ENCODE assay signal across 2 cellular contexts in the genomic region with DNA sequence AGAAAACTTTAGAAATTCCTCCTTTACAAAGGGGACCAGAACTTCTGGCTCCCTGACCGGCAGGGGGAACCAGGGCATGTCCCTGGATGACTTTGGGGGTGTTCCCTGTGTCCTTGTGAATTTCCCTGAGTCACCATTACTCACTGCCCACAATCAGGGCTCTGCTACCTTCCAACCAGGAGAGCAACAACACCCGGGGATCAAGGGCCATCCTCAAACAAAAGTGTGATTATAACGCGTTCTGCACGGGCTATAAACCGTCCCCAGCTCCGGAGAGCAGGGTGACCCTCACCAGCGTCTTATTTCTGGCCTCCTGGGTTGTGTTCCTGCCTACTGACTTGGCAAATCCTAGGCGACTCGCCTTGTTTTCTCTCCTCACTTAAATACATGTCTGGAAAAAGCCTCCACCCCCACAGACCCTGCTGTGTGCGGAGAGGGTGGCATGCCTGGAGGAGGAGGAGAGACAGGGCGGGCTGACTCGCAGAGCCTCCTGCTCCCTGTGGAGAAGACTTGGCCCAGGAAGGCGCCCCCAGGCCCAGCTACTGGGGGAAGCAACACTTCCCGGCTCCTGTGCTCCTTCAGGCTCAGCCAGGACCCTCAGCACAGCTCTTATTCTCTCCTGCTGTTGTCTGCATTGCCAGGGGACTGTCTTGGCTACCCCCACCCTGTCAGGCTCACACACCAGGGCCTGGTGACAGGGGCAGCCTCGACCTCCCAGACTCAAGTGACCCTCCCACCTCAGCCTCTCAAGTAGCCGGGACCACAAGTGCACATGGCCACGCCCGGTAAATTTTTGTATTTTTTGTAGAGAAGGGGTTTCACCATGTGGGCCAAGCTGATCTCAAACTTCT.
TF ChIP-seq lines count a peak whose summit lies in the region.

No MANE protein-coding gene starts in this region.

TF ChIP-seq in GM23338, 12 proteins besides CTCF, POLR2A, EP300 and RAD21:
- TF ChIP-seq, protein P1, sequence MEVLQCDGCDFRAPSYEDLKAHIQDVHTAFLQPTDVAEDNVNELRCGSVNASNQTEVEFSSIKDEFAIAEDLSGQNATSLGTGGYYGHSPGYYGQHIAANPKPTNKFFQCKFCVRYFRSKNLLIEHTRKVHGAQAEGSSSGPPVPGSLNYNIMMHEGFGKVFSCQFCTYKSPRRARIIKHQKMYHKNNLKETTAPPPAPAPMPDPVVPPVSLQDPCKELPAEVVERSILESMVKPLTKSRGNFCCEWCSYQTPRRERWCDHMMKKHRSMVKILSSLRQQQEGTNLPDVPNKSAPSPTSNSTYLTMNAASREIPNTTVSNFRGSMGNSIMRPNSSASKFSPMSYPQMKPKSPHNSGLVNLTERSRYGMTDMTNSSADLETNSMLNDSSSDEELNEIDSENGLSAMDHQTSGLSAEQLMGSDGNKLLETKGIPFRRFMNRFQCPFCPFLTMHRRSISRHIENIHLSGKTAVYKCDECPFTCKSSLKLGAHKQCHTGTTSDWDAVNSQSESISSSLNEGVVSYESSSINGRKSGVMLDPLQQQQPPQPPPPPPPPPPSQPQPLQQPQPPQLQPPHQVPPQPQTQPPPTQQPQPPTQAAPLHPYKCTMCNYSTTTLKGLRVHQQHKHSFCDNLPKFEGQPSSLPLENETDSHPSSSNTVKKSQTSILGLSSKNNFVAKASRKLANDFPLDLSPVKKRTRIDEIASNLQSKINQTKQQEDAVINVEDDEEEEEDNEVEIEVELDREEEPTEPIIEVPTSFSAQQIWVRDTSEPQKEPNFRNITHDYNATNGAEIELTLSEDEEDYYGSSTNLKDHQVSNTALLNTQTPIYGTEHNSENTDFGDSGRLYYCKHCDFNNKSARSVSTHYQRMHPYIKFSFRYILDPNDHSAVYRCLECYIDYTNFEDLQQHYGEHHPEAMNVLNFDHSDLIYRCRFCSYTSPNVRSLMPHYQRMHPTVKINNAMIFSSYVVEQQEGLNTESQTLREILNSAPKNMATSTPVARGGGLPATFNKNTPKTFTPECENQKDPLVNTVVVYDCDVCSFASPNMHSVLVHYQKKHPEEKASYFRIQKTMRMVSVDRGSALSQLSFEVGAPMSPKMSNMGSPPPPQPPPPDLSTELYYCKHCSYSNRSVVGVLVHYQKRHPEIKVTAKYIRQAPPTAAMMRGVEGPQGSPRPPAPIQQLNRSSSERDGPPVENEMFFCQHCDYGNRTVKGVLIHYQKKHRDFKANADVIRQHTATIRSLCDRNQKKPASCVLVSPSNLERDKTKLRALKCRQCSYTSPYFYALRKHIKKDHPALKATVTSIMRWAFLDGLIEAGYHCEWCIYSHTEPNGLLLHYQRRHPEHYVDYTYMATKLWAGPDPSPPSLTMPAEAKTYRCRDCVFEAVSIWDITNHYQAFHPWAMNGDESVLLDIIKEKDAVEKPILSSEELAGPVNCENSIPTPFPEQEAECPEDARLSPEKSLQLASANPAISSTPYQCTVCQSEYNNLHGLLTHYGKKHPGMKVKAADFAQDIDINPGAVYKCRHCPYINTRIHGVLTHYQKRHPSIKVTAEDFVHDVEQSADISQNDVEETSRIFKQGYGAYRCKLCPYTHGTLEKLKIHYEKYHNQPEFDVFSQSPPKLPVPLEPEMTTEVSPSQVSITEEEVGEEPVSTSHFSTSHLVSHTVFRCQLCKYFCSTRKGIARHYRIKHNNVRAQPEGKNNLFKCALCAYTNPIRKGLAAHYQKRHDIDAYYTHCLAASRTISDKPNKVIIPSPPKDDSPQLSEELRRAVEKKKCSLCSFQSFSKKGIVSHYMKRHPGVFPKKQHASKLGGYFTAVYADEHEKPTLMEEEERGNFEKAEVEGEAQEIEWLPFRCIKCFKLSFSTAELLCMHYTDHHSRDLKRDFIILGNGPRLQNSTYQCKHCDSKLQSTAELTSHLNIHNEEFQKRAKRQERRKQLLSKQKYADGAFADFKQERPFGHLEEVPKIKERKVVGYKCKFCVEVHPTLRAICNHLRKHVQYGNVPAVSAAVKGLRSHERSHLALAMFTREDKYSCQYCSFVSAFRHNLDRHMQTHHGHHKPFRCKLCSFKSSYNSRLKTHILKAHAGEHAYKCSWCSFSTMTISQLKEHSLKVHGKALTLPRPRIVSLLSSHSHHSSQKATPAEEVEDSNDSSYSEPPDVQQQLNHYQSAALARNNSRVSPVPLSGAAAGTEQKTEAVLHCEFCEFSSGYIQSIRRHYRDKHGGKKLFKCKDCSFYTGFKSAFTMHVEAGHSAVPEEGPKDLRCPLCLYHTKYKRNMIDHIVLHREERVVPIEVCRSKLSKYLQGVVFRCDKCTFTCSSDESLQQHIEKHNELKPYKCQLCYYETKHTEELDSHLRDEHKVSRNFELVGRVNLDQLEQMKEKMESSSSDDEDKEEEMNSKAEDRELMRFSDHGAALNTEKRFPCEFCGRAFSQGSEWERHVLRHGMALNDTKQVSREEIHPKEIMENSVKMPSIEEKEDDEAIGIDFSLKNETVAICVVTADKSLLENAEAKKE (CRISPR knock-in tag; IDR thresholded peaks at IDR 0.05) = no peak
- peak; percentile 14; the same call in 1 of the 2 replicates for TF ChIP-seq CREB1 (CRISPR knock-in tag; IDR thresholded peaks at IDR 0.05; ENCODE audit: low read depth)

TF ChIP-seq in SK-N-SH, 30 proteins besides CTCF, POLR2A, EP300 and RAD21 (continued from another document):
- peak; percentile 71 for TF ChIP-seq POLR2AphosphoS5 (IDR thresholded peaks at IDR 0.05; ENCODE audit: low read depth, low read length)
- TF ChIP-seq, protein P2, sequence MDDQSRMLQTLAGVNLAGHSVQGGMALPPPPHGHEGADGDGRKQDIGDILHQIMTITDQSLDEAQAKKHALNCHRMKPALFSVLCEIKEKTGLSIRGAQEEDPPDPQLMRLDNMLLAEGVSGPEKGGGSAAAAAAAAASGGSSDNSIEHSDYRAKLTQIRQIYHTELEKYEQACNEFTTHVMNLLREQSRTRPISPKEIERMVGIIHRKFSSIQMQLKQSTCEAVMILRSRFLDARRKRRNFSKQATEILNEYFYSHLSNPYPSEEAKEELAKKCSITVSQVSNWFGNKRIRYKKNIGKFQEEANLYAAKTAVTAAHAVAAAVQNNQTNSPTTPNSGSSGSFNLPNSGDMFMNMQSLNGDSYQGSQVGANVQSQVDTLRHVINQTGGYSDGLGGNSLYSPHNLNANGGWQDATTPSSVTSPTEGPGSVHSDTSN (IDR thresholded peaks at IDR 0.05) = no peak
- no peak for TF ChIP-seq ELF1 (IDR thresholded peaks at IDR 0.05)
- no peak for TF ChIP-seq FOXJ3 (CRISPR knock-in tag; IDR thresholded peaks at IDR 0.05)
- no peak for TF ChIP-seq NRF1 (IDR thresholded peaks at IDR 0.05; ENCODE audit: low read depth, low read length)
- TF ChIP-seq RFX5 (IDR thresholded peaks at IDR 0.05; ENCODE audit: low read length) = no peak
- TF ChIP-seq RXRA (IDR thresholded peaks at IDR 0.05; ENCODE audit: borderline replicate concordance, low read depth) = peak; percentile 91; the same call in 1 of the 2 replicates
- TF ChIP-seq JUND (IDR thresholded peaks at IDR 0.05) = no peak; the same call in 1 of the 2 replicates
- TF ChIP-seq MXI1 (IDR thresholded peaks at IDR 0.05; ENCODE audit: low read depth, low read length) = no peak
- no peak for TF ChIP-seq EZH2phosphoT487 (IDR thresholded peaks at IDR 0.05; ENCODE audit: borderline replicate concordance, low read depth)
- no peak for TF ChIP-seq CHD2 (IDR thresholded peaks at IDR 0.05; ENCODE audit: low read length, partially characterized antibody)
- TF ChIP-seq, protein P3, sequence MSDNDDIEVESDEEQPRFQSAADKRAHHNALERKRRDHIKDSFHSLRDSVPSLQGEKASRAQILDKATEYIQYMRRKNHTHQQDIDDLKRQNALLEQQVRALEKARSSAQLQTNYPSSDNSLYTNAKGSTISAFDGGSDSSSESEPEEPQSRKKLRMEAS (IDR thresholded peaks at IDR 0.05; ENCODE audit: low read depth) = peak; percentile 71
- no peak for TF ChIP-seq GATA2 (CRISPR knock-in tag; IDR thresholded peaks at IDR 0.05)
- TF ChIP-seq, protein P4, sequence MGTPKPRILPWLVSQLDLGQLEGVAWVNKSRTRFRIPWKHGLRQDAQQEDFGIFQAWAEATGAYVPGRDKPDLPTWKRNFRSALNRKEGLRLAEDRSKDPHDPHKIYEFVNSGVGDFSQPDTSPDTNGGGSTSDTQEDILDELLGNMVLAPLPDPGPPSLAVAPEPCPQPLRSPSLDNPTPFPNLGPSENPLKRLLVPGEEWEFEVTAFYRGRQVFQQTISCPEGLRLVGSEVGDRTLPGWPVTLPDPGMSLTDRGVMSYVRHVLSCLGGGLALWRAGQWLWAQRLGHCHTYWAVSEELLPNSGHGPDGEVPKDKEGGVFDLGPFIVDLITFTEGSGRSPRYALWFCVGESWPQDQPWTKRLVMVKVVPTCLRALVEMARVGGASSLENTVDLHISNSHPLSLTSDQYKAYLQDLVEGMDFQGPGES (IDR thresholded peaks at IDR 0.05; ENCODE audit: low read depth, low read length) = no peak
- TF ChIP-seq GABPA (IDR thresholded peaks at IDR 0.05; ENCODE audit: low read depth) = no peak
- no peak for TF ChIP-seq RCOR1 (IDR thresholded peaks at IDR 0.05; ENCODE audit: low read length)
- TF ChIP-seq, protein P5, sequence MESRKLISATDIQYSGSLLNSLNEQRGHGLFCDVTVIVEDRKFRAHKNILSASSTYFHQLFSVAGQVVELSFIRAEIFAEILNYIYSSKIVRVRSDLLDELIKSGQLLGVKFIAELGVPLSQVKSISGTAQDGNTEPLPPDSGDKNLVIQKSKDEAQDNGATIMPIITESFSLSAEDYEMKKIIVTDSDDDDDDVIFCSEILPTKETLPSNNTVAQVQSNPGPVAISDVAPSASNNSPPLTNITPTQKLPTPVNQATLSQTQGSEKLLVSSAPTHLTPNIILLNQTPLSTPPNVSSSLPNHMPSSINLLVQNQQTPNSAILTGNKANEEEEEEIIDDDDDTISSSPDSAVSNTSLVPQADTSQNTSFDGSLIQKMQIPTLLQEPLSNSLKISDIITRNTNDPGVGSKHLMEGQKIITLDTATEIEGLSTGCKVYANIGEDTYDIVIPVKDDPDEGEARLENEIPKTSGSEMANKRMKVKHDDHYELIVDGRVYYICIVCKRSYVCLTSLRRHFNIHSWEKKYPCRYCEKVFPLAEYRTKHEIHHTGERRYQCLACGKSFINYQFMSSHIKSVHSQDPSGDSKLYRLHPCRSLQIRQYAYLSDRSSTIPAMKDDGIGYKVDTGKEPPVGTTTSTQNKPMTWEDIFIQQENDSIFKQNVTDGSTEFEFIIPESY (IDR thresholded peaks at IDR 0.05; ENCODE audit: borderline replicate concordance, low read depth) = no peak
- TF ChIP-seq, protein P6, sequence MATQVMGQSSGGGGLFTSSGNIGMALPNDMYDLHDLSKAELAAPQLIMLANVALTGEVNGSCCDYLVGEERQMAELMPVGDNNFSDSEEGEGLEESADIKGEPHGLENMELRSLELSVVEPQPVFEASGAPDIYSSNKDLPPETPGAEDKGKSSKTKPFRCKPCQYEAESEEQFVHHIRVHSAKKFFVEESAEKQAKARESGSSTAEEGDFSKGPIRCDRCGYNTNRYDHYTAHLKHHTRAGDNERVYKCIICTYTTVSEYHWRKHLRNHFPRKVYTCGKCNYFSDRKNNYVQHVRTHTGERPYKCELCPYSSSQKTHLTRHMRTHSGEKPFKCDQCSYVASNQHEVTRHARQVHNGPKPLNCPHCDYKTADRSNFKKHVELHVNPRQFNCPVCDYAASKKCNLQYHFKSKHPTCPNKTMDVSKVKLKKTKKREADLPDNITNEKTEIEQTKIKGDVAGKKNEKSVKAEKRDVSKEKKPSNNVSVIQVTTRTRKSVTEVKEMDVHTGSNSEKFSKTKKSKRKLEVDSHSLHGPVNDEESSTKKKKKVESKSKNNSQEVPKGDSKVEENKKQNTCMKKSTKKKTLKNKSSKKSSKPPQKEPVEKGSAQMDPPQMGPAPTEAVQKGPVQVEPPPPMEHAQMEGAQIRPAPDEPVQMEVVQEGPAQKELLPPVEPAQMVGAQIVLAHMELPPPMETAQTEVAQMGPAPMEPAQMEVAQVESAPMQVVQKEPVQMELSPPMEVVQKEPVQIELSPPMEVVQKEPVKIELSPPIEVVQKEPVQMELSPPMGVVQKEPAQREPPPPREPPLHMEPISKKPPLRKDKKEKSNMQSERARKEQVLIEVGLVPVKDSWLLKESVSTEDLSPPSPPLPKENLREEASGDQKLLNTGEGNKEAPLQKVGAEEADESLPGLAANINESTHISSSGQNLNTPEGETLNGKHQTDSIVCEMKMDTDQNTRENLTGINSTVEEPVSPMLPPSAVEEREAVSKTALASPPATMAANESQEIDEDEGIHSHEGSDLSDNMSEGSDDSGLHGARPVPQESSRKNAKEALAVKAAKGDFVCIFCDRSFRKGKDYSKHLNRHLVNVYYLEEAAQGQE (IDR thresholded peaks at IDR 0.05; ENCODE audit: low read depth, low read length) = peak; percentile 42
- TF ChIP-seq TEAD4 (IDR thresholded peaks at IDR 0.05; ENCODE audit: borderline replicate concordance, insufficient read depth) = peak; percentile 14; the same call in 1 of the 2 replicates
- 0 out of 2 replicates have a peak, but pooled peaks have one; percentile 75 for TF ChIP-seq SIN3A (IDR thresholded peaks at IDR 0.05; ENCODE audit: borderline replicate concordance, low read depth, low read length)
- TF ChIP-seq, protein P7, sequence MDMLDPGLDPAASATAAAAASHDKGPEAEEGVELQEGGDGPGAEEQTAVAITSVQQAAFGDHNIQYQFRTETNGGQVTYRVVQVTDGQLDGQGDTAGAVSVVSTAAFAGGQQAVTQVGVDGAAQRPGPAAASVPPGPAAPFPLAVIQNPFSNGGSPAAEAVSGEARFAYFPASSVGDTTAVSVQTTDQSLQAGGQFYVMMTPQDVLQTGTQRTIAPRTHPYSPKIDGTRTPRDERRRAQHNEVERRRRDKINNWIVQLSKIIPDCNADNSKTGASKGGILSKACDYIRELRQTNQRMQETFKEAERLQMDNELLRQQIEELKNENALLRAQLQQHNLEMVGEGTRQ (IDR thresholded peaks at IDR 0.05; ENCODE audit: borderline replicate concordance, low read depth, low read length) = no peak
- peak; percentile 64; the same call in 1 of the 2 replicates for TF ChIP-seq FOXM1 (IDR thresholded peaks at IDR 0.05; ENCODE audit: low read depth)
- TF ChIP-seq YY1 (IDR thresholded peaks at IDR 0.05; ENCODE audit: low read depth) = no peak
- peak; percentile 75 for TF ChIP-seq TCF12 (IDR thresholded peaks at IDR 0.05)
- TF ChIP-seq, protein P8, sequence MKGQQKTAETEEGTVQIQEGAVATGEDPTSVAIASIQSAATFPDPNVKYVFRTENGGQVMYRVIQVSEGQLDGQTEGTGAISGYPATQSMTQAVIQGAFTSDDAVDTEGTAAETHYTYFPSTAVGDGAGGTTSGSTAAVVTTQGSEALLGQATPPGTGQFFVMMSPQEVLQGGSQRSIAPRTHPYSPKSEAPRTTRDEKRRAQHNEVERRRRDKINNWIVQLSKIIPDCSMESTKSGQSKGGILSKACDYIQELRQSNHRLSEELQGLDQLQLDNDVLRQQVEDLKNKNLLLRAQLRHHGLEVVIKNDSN (IDR thresholded peaks at IDR 0.05; ENCODE audit: borderline replicate concordance, low read depth) = no peak
- peak; percentile 95 for TF ChIP-seq FOSL2 (IDR thresholded peaks at IDR 0.05; ENCODE audit: borderline replicate concordance, low read depth)
- TF ChIP-seq TAF1 (IDR thresholded peaks at IDR 0.05; ENCODE audit: borderline replicate concordance, low read depth, low read length) = peak; percentile 17; the same call in 1 of the 2 replicates
